In the genomic region with DNA sequence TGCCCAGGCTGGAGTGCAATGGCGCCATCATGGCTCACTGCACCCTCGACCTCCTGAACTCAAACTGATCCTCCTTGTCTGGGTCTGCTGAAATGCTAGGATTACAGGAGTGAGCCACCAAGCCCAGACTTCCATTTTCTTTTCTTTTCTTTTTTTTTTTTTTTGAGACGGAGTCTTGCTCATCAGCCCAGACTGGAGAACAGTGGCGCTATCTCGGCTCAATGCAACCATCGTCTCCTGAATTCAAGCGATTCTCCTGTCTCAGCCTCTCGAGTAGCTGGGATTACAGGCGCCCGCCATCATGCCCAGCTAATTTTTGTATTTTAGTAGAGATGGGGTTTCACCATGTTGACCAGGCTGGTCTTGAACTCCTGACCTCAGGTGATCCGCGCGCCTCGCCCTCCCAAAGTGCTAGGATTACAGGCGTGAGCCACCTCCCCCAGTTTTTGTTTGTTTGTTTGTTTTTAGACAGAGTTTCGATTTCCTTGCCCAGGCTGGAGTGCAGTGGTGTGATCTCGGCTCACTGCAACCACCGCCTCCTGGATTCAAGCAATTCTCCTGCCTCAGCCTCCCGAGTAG, we compare ENCODE assay signal across 7 cellular contexts. TPM values are rescaled to one million over a fixed set of nuclear protein-coding genes. Genes with fewer than 3 reads are reported as not detected.
DNase-seq lines count a peak whose midpoint lies in the region; ATAC-seq and TF ChIP-seq lines count a peak whose summit lies in the region.
"Not testable (repeated sequence)": the region's sequence is repeated elsewhere in the genome, so short reads cannot be mapped to it uniquely, and the experiment has no call there.

No MANE protein-coding gene starts in this region.

- CTCF ChIA-PET in activated CD4-positive, alpha-beta memory T cell treated with anti-CD3 and anti-CD28 coated beads for 36 hours (lab: Charles Lee), result interaction anchor here (0.6 to 4.7 kb wide), 8 partner anchors 15 to 397 kb away, joined by 3 to 91 read pairs (median 21); partner anchors contain the start of genes COPE, DDX49, REX1BD and UBA52

- peaks cover 18% of the 10 kb centered on the region for H3F3A ChIP-seq in MM.1S (ENCODE audit: insufficient read depth, low read length)
- not testable (repeated sequence) for H3F3A ChIP-seq in smooth muscle cell (ENCODE audit: low read depth)

- not testable (repeated sequence) for TF ChIP-seq CTCF in GM06990 (IDR thresholded peaks at IDR 0.05; ENCODE audit: insufficient read depth, low read length, poor library complexity, severe bottlenecking); MM.1S (IDR thresholded peaks at IDR 0.05; ENCODE audit: low read length); brain microvascular endothelial cell (IDR thresholded peaks at IDR 0.05; ENCODE audit: low read depth, low read length, missing control alignments); fibroblast of mammary gland (conservative IDR thresholded peaks at IDR 0.05; ENCODE audit: control insufficient read depth, insufficient read depth, low read depth, low read length); smooth muscle cell (IDR thresholded peaks at IDR 0.05; ENCODE audit: borderline replicate concordance, insufficient read depth, poor library complexity, severe bottlenecking)

- intact Hi-C loops in activated CD4-positive, alpha-beta memory T cell treated with anti-CD3 and anti-CD28 coated beads for 36 hours (cut with micrococcal nuclease), result loop anchor here (1.0 to 2.0 kb wide), 9 partner anchors 21 to 669 kb away; partner anchors contain the start of genes BORCS8, COPE, DDX49 and KXD1

- peak overlapping the region; percentile 69 for H3K9ac ChIP-seq in MM.1S (ENCODE audit: low read length)
- H3K9ac ChIP-seq in smooth muscle cell (ENCODE audit: low read depth), result not testable (repeated sequence)

- not testable (repeated sequence) for H3K9me3 ChIP-seq in MM.1S (replicated peaks; ENCODE audit: insufficient read depth, low read length); smooth muscle cell (replicated peaks; ENCODE audit: low read depth)

- peak overlapping the region; percentile 26; the same call in 1 of the 2 replicates for H3K27ac ChIP-seq in MM.1S (ENCODE audit: low read length)
- H3K27ac ChIP-seq in brain microvascular endothelial cell, result peak overlapping the region; percentile 76
- peak overlapping the region; percentile 21 for H3K27ac ChIP-seq in smooth muscle cell (ENCODE audit: low read depth)

- in situ Hi-C loops in brain microvascular endothelial cell (cut with HindIII; ENCODE audit: low pct_ligation_motif_present, low sequenced_read_pairs), result not testable (repeated sequence)

- ATAC-seq in naive thymus-derived CD8-positive, alpha-beta T cell, result not testable (repeated sequence)

- H3K36me3 Mint-ChIP-seq in activated CD4-positive, alpha-beta memory T cell treated with anti-CD3 and anti-CD28 coated beads for 36 hours; naive thymus-derived CD8-positive, alpha-beta T cell: not testable (repeated sequence)

- POLR2A ChIA-PET in activated CD4-positive, alpha-beta memory T cell treated with anti-CD3 and anti-CD28 coated beads for 36 hours (lab: Charles Lee), result interaction anchor here (1.0 to 4.3 kb wide), 6 partner anchors 11 to 66 kb away, joined by 3 to 21 read pairs (median 8); partner anchors contain the start of genes FKBP8, KXD1, REX1BD and UBA52
- POLR2A ChIA-PET in naive thymus-derived CD8-positive, alpha-beta T cell (lab: Charles Lee), result interaction anchor here (1.0 to 5.9 kb wide), 6 partner anchors 14 to 66 kb away, joined by 6 to 71 read pairs (median 39); partner anchors contain the start of genes KXD1, REX1BD and UBA52

- H3K4me1 ChIP-seq in MM.1S (ENCODE audit: low read length), result peaks cover 12% of the 10 kb centered on the region
- not testable (repeated sequence) for H3K4me1 ChIP-seq in smooth muscle cell (ENCODE audit: low read depth)

- peak overlapping the region; percentile 35 for H2AFZ ChIP-seq in MM.1S (ENCODE audit: low read length)
- not testable (repeated sequence) for H2AFZ ChIP-seq in smooth muscle cell (ENCODE audit: low read depth)

- peak overlapping the region; percentile 90 for H3K4me3 Mint-ChIP-seq in activated CD4-positive, alpha-beta memory T cell treated with anti-CD3 and anti-CD28 coated beads for 36 hours
- peak overlapping the region in 9 of 10 donors; percentile 60 to 99 (median 93) for H3K4me3 Mint-ChIP-seq in naive thymus-derived CD8-positive, alpha-beta T cell

- WGBS in smooth muscle cell (ENCODE audit: low lambda C conversion rate), result 90% methylated on average over 19 of the region's 19 CpGs

- H3K79me2 ChIP-seq in MM.1S (ENCODE audit: low read length), result peaks cover 39% of the 10 kb centered on the region
- peaks cover 34% of the 10 kb centered on the region for H3K79me2 ChIP-seq in smooth muscle cell (ENCODE audit: low read depth)

- H3K27me3 Mint-ChIP-seq in activated CD4-positive, alpha-beta memory T cell treated with anti-CD3 and anti-CD28 coated beads for 36 hours; naive thymus-derived CD8-positive, alpha-beta T cell: not testable (repeated sequence)

- H3K4me1 Mint-ChIP-seq in activated CD4-positive, alpha-beta memory T cell treated with anti-CD3 and anti-CD28 coated beads for 36 hours (ENCODE audit: low read depth), result peaks cover 13% of the 10 kb centered on the region
- peaks cover 7 to 29% (median 23%) of the 10 kb centered on the region in 4 donors for H3K4me1 Mint-ChIP-seq in naive thymus-derived CD8-positive, alpha-beta T cell

- H3K9me3 Mint-ChIP-seq in activated CD4-positive, alpha-beta memory T cell treated with anti-CD3 and anti-CD28 coated beads for 36 hours; naive thymus-derived CD8-positive, alpha-beta T cell: not testable (repeated sequence)

- H3K4me2 ChIP-seq in MM.1S (ENCODE audit: low read depth, low read length) (peak overlapping the region; percentile 38; the same call in 1 of the 2 replicates), smooth muscle cell (peak overlapping the region; percentile 74)

- H3K4me3 ChIP-seq in GM06990 (replicated peaks; ENCODE audit: low read depth, low read length), result peak overlapping the region; percentile 49
- H3K4me3 ChIP-seq in MM.1S (ENCODE audit: low read length), result peak overlapping the region; percentile 51; the same call in 1 of the 2 replicates
- peak overlapping the region; percentile 9 for H3K4me3 ChIP-seq in brain microvascular endothelial cell (ENCODE audit: low read depth, low read length)
- peak overlapping the region; percentile 22 for H3K4me3 ChIP-seq in fibroblast of mammary gland (ENCODE audit: control insufficient read depth, low read depth, low read length)
- H3K4me3 ChIP-seq in smooth muscle cell, result peak overlapping the region; percentile 26

- not testable (repeated sequence) for DNase-seq in GM06990 (ENCODE audit: extremely low read depth, insufficient read length); MM.1S; activated CD4-positive, alpha-beta memory T cell treated with anti-CD3 and anti-CD28 coated beads for 36 hours; brain microvascular endothelial cell; fibroblast of mammary gland (ENCODE audit: low read depth); naive thymus-derived CD8-positive, alpha-beta T cell; smooth muscle cell (lab: John Stamatoyannopoulos, UW; ENCODE audit: unreplicated experiment)

- not testable (repeated sequence) for H3K27me3 ChIP-seq in GM06990 (replicated peaks; ENCODE audit: control insufficient read depth, insufficient read depth, low read length); MM.1S (replicated peaks; ENCODE audit: insufficient read depth, low read length); brain microvascular endothelial cell (replicated peaks); smooth muscle cell (ENCODE audit: low read depth)

- H3K36me3 ChIP-seq in GM06990 (ENCODE audit: control insufficient read depth, insufficient read depth, low read length); MM.1S (replicated peaks; ENCODE audit: insufficient read depth, low read length); brain microvascular endothelial cell (replicated peaks); smooth muscle cell (ENCODE audit: low read depth): not testable (repeated sequence)

- peaks cover 21% of the 10 kb centered on the region for H4K20me1 ChIP-seq in MM.1S (ENCODE audit: insufficient read depth, low read length)
- H4K20me1 ChIP-seq in smooth muscle cell (ENCODE audit: low read depth), result peaks cover 22% of the 10 kb centered on the region

- H3K27ac Mint-ChIP-seq in activated CD4-positive, alpha-beta memory T cell treated with anti-CD3 and anti-CD28 coated beads for 36 hours, result peak overlapping the region; percentile 86
- H3K27ac Mint-ChIP-seq in naive thymus-derived CD8-positive, alpha-beta T cell, result peak overlapping the region; percentile 90 to 99 (median 96)

- not testable (repeated sequence) for H3K9me2 ChIP-seq in MM.1S (replicated peaks; ENCODE audit: insufficient read depth, low read length)

RNA-seq across cellular contexts. Expression of gene ELL, which starts 1.1 kb away (rescaled TPM):
- total RNA-seq in activated CD4-positive, alpha-beta memory T cell treated with anti-CD3 and anti-CD28 coated beads for 36 hours, result 10 to 100 TPM; 24.7 to 29.7 TPM
- 10 to 100 TPM; 23.7 to 24.1 TPM for total RNA-seq in naive thymus-derived CD8-positive, alpha-beta T cell
- 10 to 100 TPM in 1 of 3 donors, 1 to 10 TPM in 2; 7.6 to 11.0 (median 9.3) TPM for polyA plus RNA-seq in naive thymus-derived CD8-positive, alpha-beta T cell
- total RNA-seq in smooth muscle cell, result 10.5 and 12.8 TPM in 2 replicates
- polyA plus RNA-seq in smooth muscle cell, result 15.2 and 31.7 TPM in 2 replicates

RNA-seq across cellular contexts. Expression of gene FKBP8, which starts 20.4 kb away (rescaled TPM):
- total RNA-seq in activated CD4-positive, alpha-beta memory T cell treated with anti-CD3 and anti-CD28 coated beads for 36 hours, result 100 to 1,000 TPM; 232 to 236 TPM
- total RNA-seq in naive thymus-derived CD8-positive, alpha-beta T cell, result 100 to 1,000 TPM; 235 to 236 TPM
- 100 to 1,000 TPM in 2 of 3 donors, 10 to 100 TPM in 1; 87.0 to 125 (median 106) TPM for polyA plus RNA-seq in naive thymus-derived CD8-positive, alpha-beta T cell
- total RNA-seq in smooth muscle cell, result 143 and 161 TPM in 2 replicates
- 340 and 358 TPM in 2 replicates for polyA plus RNA-seq in smooth muscle cell

RNA-seq across cellular contexts. Expression of gene KXD1, which starts 34.7 kb away (rescaled TPM):
- total RNA-seq in activated CD4-positive, alpha-beta memory T cell treated with anti-CD3 and anti-CD28 coated beads for 36 hours, result 100 to 1,000 TPM; 112 to 114 TPM
- 10 to 100 TPM; 96.2 to 97.9 TPM for total RNA-seq in naive thymus-derived CD8-positive, alpha-beta T cell
- 10 to 100 TPM; 68.3 to 80.2 (median 79.4) TPM for polyA plus RNA-seq in naive thymus-derived CD8-positive, alpha-beta T cell
- 75.4 and 104 TPM in 2 replicates for total RNA-seq in smooth muscle cell
- polyA plus RNA-seq in smooth muscle cell, result 134 and 141 TPM in 2 replicates

RNA-seq across cellular contexts. Expression of gene UBA52, which starts 48.7 kb away (rescaled TPM):
- total RNA-seq in activated CD4-positive, alpha-beta memory T cell treated with anti-CD3 and anti-CD28 coated beads for 36 hours, result 1,000 to 10,000 TPM; 1,569 to 1,601 TPM
- 1,000 to 10,000 TPM; 1,986 to 2,036 TPM for total RNA-seq in naive thymus-derived CD8-positive, alpha-beta T cell
- 1,000 to 10,000 TPM; 1,743 to 2,077 (median 1,903) TPM for polyA plus RNA-seq in naive thymus-derived CD8-positive, alpha-beta T cell
- total RNA-seq in smooth muscle cell, result 991 and 1,086 TPM in 2 replicates
- polyA plus RNA-seq in smooth muscle cell, result 752 and 759 TPM in 2 replicates

Comparison
In these comparisons a context has a peak if more than half of its experiments do, and no peak if none do; other contexts are left out.
1. H3K27ac ChIP-seq: peak in every context shown above with its lines; median percentile 76 in brain microvascular endothelial cell; 26 in MM.1S; 21 in smooth muscle cell.